10 cellular contexts compared by ENCODE assay signal in the genomic region with DNA sequence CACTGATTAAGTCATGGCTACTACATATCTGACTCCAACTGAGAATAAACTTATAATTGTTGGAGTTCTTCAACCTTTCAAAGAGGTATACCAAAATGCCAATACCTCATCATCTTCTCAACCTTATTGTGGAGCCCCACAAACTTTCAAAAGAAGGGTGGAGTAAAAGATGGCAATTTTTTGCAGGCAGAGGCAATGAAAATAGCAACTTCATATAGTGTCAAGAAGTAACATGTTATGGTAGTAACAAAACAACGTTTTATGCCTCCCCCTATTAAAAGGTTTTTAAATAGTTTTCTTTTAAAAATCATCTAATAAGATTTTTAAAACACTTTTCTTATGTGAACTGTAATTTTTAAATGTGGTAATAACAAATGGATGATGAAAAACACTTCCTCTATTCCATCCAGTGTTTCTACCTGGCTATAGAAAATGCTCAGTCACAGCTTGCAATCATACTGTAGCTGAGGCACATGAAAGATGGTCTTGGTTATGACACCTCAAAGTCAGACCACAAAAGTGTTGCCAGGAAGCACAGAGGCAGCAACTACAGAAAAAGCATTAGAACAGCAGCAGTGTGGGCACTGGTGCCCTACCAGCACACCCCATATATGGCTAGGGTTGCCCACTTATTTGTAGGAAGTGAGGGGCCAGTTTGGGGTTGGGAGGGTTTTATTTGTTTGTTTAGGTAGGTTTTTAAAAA. TPM values are rescaled to one million over a fixed set of nuclear protein-coding genes. Genes with fewer than 3 reads are reported as not detected.
DNase-seq lines count a peak whose midpoint lies in the region; ATAC-seq, FAIRE-seq and TF ChIP-seq lines count a peak whose summit lies in the region.
"Had no signal": no experiment of that assay in that cellular context is flagged by ENCODE, and none has a peak within 500 bp of the region (broad histone marks: within the 10 kb centered on the region; RNA-seq: fewer than 3 reads in every experiment).

No MANE protein-coding gene starts in this region.

- TF ChIP-seq POLR2A in right lobe of liver (IDR thresholded peaks at IDR 0.05) (no peak), HepG2 (IDR thresholded peaks at IDR 0.05; ENCODE audit: insufficient read depth in 1 of 2, low read depth in 2 of 2, low read length in 2 of 2) (no peak), esophagus muscularis mucosa (IDR thresholded peaks at IDR 0.05; ENCODE audit: low read depth) (no peak)

- H3K36me3 ChIP-seq in right lobe of liver (no peaks in the 10 kb centered on the region), HepG2 (replicated peaks in 1 of 2; ENCODE audit: control insufficient read depth in 1 of 2, insufficient read depth in 2 of 2, low read length in 2 of 2) (no peaks in the 10 kb centered on the region; a peak in 1 of 5 replicates), esophagus muscularis mucosa (no peaks in the 10 kb centered on the region)

- 50% methylated on average over 1 of the region's 1 CpG for WGBS in right lobe of liver (ENCODE audit: insufficient coverage, low coverage, low lambda C conversion rate, missing lambda C conversion rate)
- 92% methylated on average over 1 of the region's 1 CpG for WGBS in HepG2 (ENCODE audit: low lambda C conversion rate)
- WGBS in esophagus muscularis mucosa, result 21% methylated on average over 1 of the region's 1 CpG

- DNase-seq in right lobe of liver, result no peak
- no peak for DNase-seq in HepG2 (ENCODE audit: low spot score)
- peak in 2 of 3 donors; percentile 19 to 34 for DNase-seq in T-helper 17 cell
- DNase-seq in esophagus muscularis mucosa (ENCODE audit: extremely low spot score), result no peak
- DNase-seq in 8988T, result no peak
- DNase-seq in midbrain (lab: John Stamatoyannopoulos, UW), result no peak
- no peak for DNase-seq in NCI-H2081 treated with DMSO at 0.1 percent for 48 hours (lab: John Stamatoyannopoulos, UW)

- in situ Hi-C loops in HepG2 (cut with HindIII; ENCODE audit: extremely low pct_ligation_motif_present, low pct_unique_long_range_greater_than_20kb), result no loop called here

- peak overlapping the region; percentile 66 for H3K4me3 Mint-ChIP-seq in T-helper 17 cell
- H3K4me3 Mint-ChIP-seq: dendritic cell treated with granulocyte-macrophage colony-stimulating factor and Interleukin-4, amounts not matched to agents 40 ng/mL and 50 ng/mL, for 4 days had no signal

- POLR2A ChIA-PET in HepG2 (lab: Yijun Ruan, JAX), result no interaction called here

- no peaks in the 10 kb centered on the region for H3K9me3 ChIP-seq in right lobe of liver
- H3K9me3 ChIP-seq in HepG2 (ENCODE audit: low read length), result no peaks in the 10 kb centered on the region
- H3K9me3 ChIP-seq in T-helper 17 cell (ENCODE audit: control insufficient read depth, low read length, poor library complexity, severe bottlenecking), result no peaks in the 10 kb centered on the region
- H3K9me3 ChIP-seq in esophagus muscularis mucosa, result no peaks in the 10 kb centered on the region

- TF ChIP-seq CTCF in right lobe of liver (IDR thresholded peaks at IDR 0.05) (no peak), HepG2 (CRISPR knock-in tag; IDR thresholded peaks at IDR 0.05) (no peak), esophagus muscularis mucosa (IDR thresholded peaks at IDR 0.05) (no peak)

- H3K4me1 ChIP-seq in right lobe of liver (no peaks in the 10 kb centered on the region), HepG2 (ENCODE audit: insufficient read depth, low read length) (peaks cover 18% of the 10 kb centered on the region), esophagus muscularis mucosa (peaks cover 27 to 84% (median 77%) of the 10 kb centered on the region in 4 donors)

- intact Hi-C loops in right lobe of liver (cut with DNase I), result no loop called here
- intact Hi-C loops in HepG2 (cut with micrococcal nuclease; ENCODE audit: unreplicated experiment), result no loop called here
- intact Hi-C loops in esophagus muscularis mucosa (cut with DNase I), result no loop called here

- H3K27ac ChIP-seq in right lobe of liver (no peak overlapping the region), HepG2 (ENCODE audit: extremely low read length, insufficient read depth, low read length) (no peak overlapping the region), esophagus muscularis mucosa (replicated peaks in 1 of 4) (peak overlapping the region; percentile 97 to 98 (median 98))

- H3K9ac ChIP-seq in HepG2 (ENCODE audit: insufficient read depth, low read depth, low read length), result no peak overlapping the region

- H4K20me1 ChIP-seq in HepG2 (ENCODE audit: insufficient read depth, low read length), result peaks cover 17% of the 10 kb centered on the region

- H3K27ac Mint-ChIP-seq in T-helper 17 cell, result peak overlapping the region; percentile 83
- H3K27ac Mint-ChIP-seq: dendritic cell treated with granulocyte-macrophage colony-stimulating factor and Interleukin-4, amounts not matched to agents 40 ng/mL and 50 ng/mL, for 4 days had no signal

- no peak for TF ChIP-seq RAD21 in HepG2 (CRISPR knock-in tag; IDR thresholded peaks at IDR 0.05)

- H3K4me2 ChIP-seq in HepG2 (ENCODE audit: low read depth, low read length), result no peak overlapping the region

- no peaks in the 10 kb centered on the region for H3K27me3 Mint-ChIP-seq in T-helper 17 cell
- H3K27me3 Mint-ChIP-seq: dendritic cell treated with granulocyte-macrophage colony-stimulating factor and Interleukin-4, amounts not matched to agents 40 ng/mL and 50 ng/mL, for 4 days had no signal

- CTCF ChIA-PET in HepG2 (lab: Yijun Ruan, JAX; ENCODE audit: low intra/inter-chr PET ratio, low total read pairs), result no interaction called here

- no peak overlapping the region for H3K4me3 ChIP-seq in right lobe of liver
- H3K4me3 ChIP-seq in HepG2 (replicated peaks in 1 of 3; ENCODE audit: insufficient read depth in 1 of 3, low read depth in 2 of 3, low read length in 3 of 3), result no peak overlapping the region
- H3K4me3 ChIP-seq in esophagus muscularis mucosa, result peak overlapping the region in 3 of 4 donors; percentile 1 to 99 (median 8)

- TF ChIP-seq EP300 in HepG2 (IDR thresholded peaks at IDR 0.05; ENCODE audit: low read depth in 2 of 2, low read length in 2 of 2) (no peak), HepG2 (CRISPR knock-in tag; IDR thresholded peaks at IDR 0.05; ENCODE audit: borderline replicate concordance) (no peak), esophagus muscularis mucosa (IDR thresholded peaks at IDR 0.05) (no peak)

- ATAC-seq in right lobe of liver (peak in 3 of 4 donors; percentile 31 to 50 (median 49)), HepG2 (no peak), HG03045 (IDR thresholded peaks at IDR 0.05; ENCODE audit: unreplicated experiment) (peak; percentile 97), T-helper 17 cell (peak; percentile 99)

- no peak overlapping the region for H2AFZ ChIP-seq in HepG2 (ENCODE audit: low read length)

- H3K36me3 Mint-ChIP-seq in T-helper 17 cell (ENCODE audit: low read depth), result no peaks in the 10 kb centered on the region

- BruUV-seq in HepG2 (replicated peaks; lab: Mats Ljungman, UMichigan), result no TSS peak

- H3K27me3 ChIP-seq in right lobe of liver (no peaks in the 10 kb centered on the region), HepG2 (ENCODE audit: control insufficient read depth in 1 of 2, insufficient read depth in 2 of 2, low read length in 2 of 2) (no peaks in the 10 kb centered on the region; a peak in 1 of 5 replicates), esophagus muscularis mucosa (no peaks in the 10 kb centered on the region)

- H3K79me2 ChIP-seq in HepG2 (ENCODE audit: insufficient read depth, low read length), result peaks cover 93% of the 10 kb centered on the region

- peaks cover 36% of the 10 kb centered on the region for H3K4me1 Mint-ChIP-seq in T-helper 17 cell

- no peak for FAIRE-seq in HepG2 (lab: Jason Lieb, UNC)
- FAIRE-seq: G401.6 had no signal

TF ChIP-seq in HepG2, 621 proteins besides CTCF, POLR2A, EP300 and RAD21 (continues in another document):
- TF ChIP-seq CSRNP1 (CRISPR knock-in tag; IDR thresholded peaks at IDR 0.05), result no peak
- no peak for TF ChIP-seq ZNF510 (CRISPR knock-in tag; IDR thresholded peaks at IDR 0.05; ENCODE audit: low read depth)

RNA-seq across cellular contexts. Expression of gene PPP1R12A, which starts 7.0 kb away (rescaled TPM):
- total RNA-seq in right lobe of liver, result 10 to 100 TPM; 13.1 to 21.0 (median 19.2) TPM
- 38.1 and 50.0 TPM in 2 replicates for total RNA-seq in HepG2 (2016; rRNA removed; fragmentation: Illumina TruSeq; extraction: Trizol)
- 9.5 and 9.7 TPM in 2 replicates for total RNA-seq in HepG2 (2016; cell fraction: cytosol; rRNA removed; fragmentation: Illumina TruSeq; extraction: Trizol; ENCODE audit: low read depth)
- 34.3 and 46.1 TPM in 2 replicates for total RNA-seq in HepG2 (2016; cell fraction: insoluble cytoplasmic fraction; rRNA removed; fragmentation: Illumina TruSeq; extraction: Trizol)
- total RNA-seq in HepG2 (2016; cell fraction: membrane; rRNA removed; fragmentation: Illumina TruSeq; extraction: Trizol), result 9.0 and 11.0 TPM in 2 replicates
- 71.8 and 85.6 TPM in 2 replicates for total RNA-seq in HepG2 (2016; cell fraction: nucleus; rRNA removed; fragmentation: Illumina TruSeq; extraction: Trizol)
- 15.2 and 23.8 TPM in 2 replicates for polyA plus RNA-seq in HepG2 (2011; rRNA removed)
- 5.3 and 7.6 TPM in 2 replicates for polyA plus RNA-seq in HepG2 (2011; cell fraction: cytosol; rRNA removed)
- 20.0 and 20.9 TPM in 2 replicates for polyA plus RNA-seq in HepG2 (2011; cell fraction: nucleus; rRNA removed)
- polyA plus RNA-seq in HepG2 (2012), result 14.8 and 21.7 TPM in 2 replicates
- polyA plus RNA-seq in HepG2 (2016; cell fraction: cytosol; fragmentation: Illumina TruSeq; extraction: Trizol; ENCODE audit: low read depth), result 0.25 and 0.49 TPM in 2 replicates
- 13.4 and 14.7 TPM in 2 replicates for polyA plus RNA-seq in HepG2 (2016; cell fraction: insoluble cytoplasmic fraction; fragmentation: Illumina TruSeq; extraction: Trizol; ENCODE audit: low read depth)
- polyA plus RNA-seq in HepG2 (2016; cell fraction: membrane; fragmentation: Illumina TruSeq; extraction: Trizol; ENCODE audit: low read depth), result 1.1 and 1.3 TPM in 2 replicates
- polyA plus RNA-seq in HepG2 (2016; cell fraction: nucleus; fragmentation: Illumina TruSeq; extraction: Trizol; ENCODE audit: insufficient read depth, low read depth), result 32.1 and 35.6 TPM in 2 replicates
- 46.9 and 51.1 TPM in 2 replicates for polyA minus RNA-seq in HepG2 (2011; rRNA and poly(A)+ RNA removed; ENCODE audit: low replicate concordance)
- 32.1 and 37.0 TPM in 2 replicates for polyA minus RNA-seq in HepG2 (2011; cell fraction: cytosol; rRNA and poly(A)+ RNA removed)
- polyA minus RNA-seq in HepG2 (2011; cell fraction: nucleus; rRNA and poly(A)+ RNA removed), result 148 and 194 TPM in 2 replicates
- total RNA-seq in T-helper 17 cell, result 100 to 1,000 TPM; 110 to 118 TPM
- 100 to 1,000 TPM; 441 to 691 (median 542) TPM for total RNA-seq in esophagus muscularis mucosa

Comparison
In these comparisons a context has a peak if more than half of its experiments do, and no peak if none do; other contexts are left out.
1. DNase-seq: peak in T-helper 17 cell (2 of 3); none in right lobe of liver (0 of 3), HepG2 (single experiment), esophagus muscularis mucosa (single experiment), 8988T (single experiment), midbrain (single experiment) and NCI-H2081 treated with DMSO at 0.1 percent for 48 hours (single experiment).
2. H3K27ac ChIP-seq: peak in esophagus muscularis mucosa (4 of 4); none in right lobe of liver (0 of 3) and HepG2 (single experiment).
3. H3K4me3 ChIP-seq: peak in esophagus muscularis mucosa (3 of 4); none in right lobe of liver (0 of 3) and HepG2 (0 of 3).